In genomic region chr17:65742433-65743312, GRCh38 we compare ENCODE assay signal across 11 cellular contexts.
DNase-seq lines count a peak whose midpoint lies in the region; ATAC-seq and TF ChIP-seq lines count a peak whose summit lies in the region.
"Had no signal": no experiment of that assay in that cellular context is flagged by ENCODE, and none has a peak within 500 bp of the region (broad histone marks: within the 10 kb centered on the region; RNA-seq: fewer than 3 reads in every experiment).

No MANE protein-coding gene starts in this region.

- H3K4me1 ChIP-seq in effector memory CD4-positive, alpha-beta T cell (ENCODE audit: control insufficient read depth, insufficient read depth, low read length, poor library complexity, severe bottlenecking): peaks cover 10% of the 10 kb centered on the region

- H3K9me2 ChIP-seq in neural cell (ENCODE audit: insufficient read depth, low read length): no peaks in the 10 kb centered on the region

- no peaks in the 10 kb centered on the region for H3K27me3 ChIP-seq in effector memory CD4-positive, alpha-beta T cell (replicated peaks; ENCODE audit: control insufficient read depth, insufficient read depth, low read length, poor library complexity, severe bottlenecking)
- no peaks in the 10 kb centered on the region for H3K27me3 ChIP-seq in neural cell (ENCODE audit: insufficient read depth, low read depth, low read length)

- TF ChIP-seq RAD21 in neural cell (conservative IDR thresholded peaks at IDR 0.05): no peak

- no peak overlapping the region for H3K27ac ChIP-seq in effector memory CD4-positive, alpha-beta T cell (ENCODE audit: insufficient read depth, low read length, poor library complexity, severe bottlenecking)
- no peak overlapping the region for H3K27ac ChIP-seq in neural cell (ENCODE audit: low read length)

- no peak overlapping the region for H3K9ac ChIP-seq in neural cell (ENCODE audit: low read length)

- H3K4me3 ChIP-seq in effector memory CD4-positive, alpha-beta T cell (ENCODE audit: insufficient read depth, low read depth, low read length, poor library complexity, severe bottlenecking): peak overlapping the region; percentile 9
- peak overlapping the region; percentile 1 for H3K4me3 ChIP-seq in neural cell (ENCODE audit: low read length)

- no peaks in the 10 kb centered on the region for H3K9me3 ChIP-seq in effector memory CD4-positive, alpha-beta T cell (ENCODE audit: control insufficient read depth, low read length)
- H3K9me3 ChIP-seq in neural cell (ENCODE audit: low read length): no peaks in the 10 kb centered on the region

- no peak for TF ChIP-seq POLR2A in erythroblast (IDR thresholded peaks at IDR 0.05; ENCODE audit: low read length)

- H3K36me3 ChIP-seq in effector memory CD4-positive, alpha-beta T cell (ENCODE audit: control insufficient read depth, insufficient read depth, low read length): no peaks in the 10 kb centered on the region
- no peaks in the 10 kb centered on the region for H3K36me3 ChIP-seq in neural cell (ENCODE audit: insufficient read depth, low read length)

- DNase-seq in ELR (ENCODE audit: low read depth) (peak; percentile 92), NCI-H226 (peak; percentile 77), erythroblast (lab: John Stamatoyannopoulos, UW) (no peak), UCSD-AML1 (lab: John Stamatoyannopoulos, UW; ENCODE audit: unreplicated experiment) (no peak)
- no peak for DNase-seq in effector memory CD4-positive, alpha-beta T cell
- DNase-seq: activated CD4-positive, CD25-positive, alpha-beta regulatory T cell; NCI-H2081 treated with DMSO at 0.1 percent for 48 hours; occipital lobe had no signal

- TF ChIP-seq EP300 in neural cell (conservative IDR thresholded peaks at IDR 0.05; ENCODE audit: poor library complexity, severe bottlenecking): no peak

- no peak for TF ChIP-seq CTCF in neural cell (IDR thresholded peaks at IDR 0.05; ENCODE audit: poor library complexity, severe bottlenecking)

- no peak overlapping the region for H3K4me2 ChIP-seq in neural cell (ENCODE audit: low read length)

- no peaks in the 10 kb centered on the region for H4K20me1 ChIP-seq in neural cell (ENCODE audit: insufficient read depth)

- no peak overlapping the region for H2AFZ ChIP-seq in neural cell (ENCODE audit: low read depth, low read length)

- no peaks in the 10 kb centered on the region for H3F3A ChIP-seq in neural cell (ENCODE audit: insufficient read depth, low read length, poor library complexity, severe bottlenecking)

- no peaks in the 10 kb centered on the region for H3K79me2 ChIP-seq in neural cell (replicated peaks; ENCODE audit: insufficient read depth, low read length)

- ATAC-seq in GM21717 (IDR thresholded peaks at IDR 0.05; ENCODE audit: unreplicated experiment) (no peak), HG03159 (IDR thresholded peaks at IDR 0.05; ENCODE audit: unreplicated experiment) (no peak)

TF ChIP-seq in neural cell, 6 proteins besides CTCF, POLR2A, EP300 and RAD21:
- no peak for TF ChIP-seq EZH2 (IDR thresholded peaks at IDR 0.05; ENCODE audit: borderline replicate concordance, insufficient read depth, low read length, poor library complexity, severe bottlenecking)
- no peak for TF ChIP-seq TAF1 (IDR thresholded peaks at IDR 0.05; ENCODE audit: low read depth)
- TF ChIP-seq POLR2AphosphoS5 (IDR thresholded peaks at IDR 0.05): no peak
- TF ChIP-seq REST (IDR thresholded peaks at IDR 0.05; ENCODE audit: borderline replicate concordance): peak; percentile 20
- no peak for TF ChIP-seq MXI1 (conservative IDR thresholded peaks at IDR 0.05; ENCODE audit: poor library complexity, severe bottlenecking)
- TF ChIP-seq SMC3 (conservative IDR thresholded peaks at IDR 0.05; ENCODE audit: poor library complexity): no peak

Comparison
In these comparisons a context has a peak if more than half of its experiments do, and no peak if none do; other contexts are left out.
1. DNase-seq: peak in ELR (single experiment) and NCI-H226 (single experiment); none in effector memory CD4-positive, alpha-beta T cell (0 of 3), erythroblast (0 of 2) and UCSD-AML1 (single experiment).